22 cellular contexts compared by ENCODE assay signal in genomic region chr14:68881396-68881795, GRCh38.
A peak's percentile ranks its signal among the peaks of the same experiment; 100 is the strongest.
DNase-seq lines count a peak whose midpoint lies in the region; ATAC-seq and TF ChIP-seq lines count a peak whose summit lies in the region.
"Had no signal": no experiment of that assay in that cellular context is flagged by ENCODE, and none has a peak within 500 bp of the region (broad histone marks: within the 10 kb centered on the region; RNA-seq: fewer than 3 reads in every experiment).

No MANE protein-coding gene starts in this region.

- no peak for DNase-seq in stimulated activated naive CD8-positive, alpha-beta T cell treated with anti-CD3 and anti-CD28 coated beads, Interleukin-15, Interleukin-2, amounts not matched to agents 100 U/mL and 50 U/mL, for 24 hours
- DNase-seq in endodermal cell, result no peak
- DNase-seq in activated CD4-positive, alpha-beta T cell treated with anti-CD3 and anti-CD28 coated beads, Interleukin-2, amount 10 ng/mL, durations not matched to agents 24 days and 14 days, result no peak
- no peak for DNase-seq in Caco-2
- no peak for DNase-seq in NOMO-1 treated with dmso at 0.1 percent for 144 hours (lab: John Stamatoyannopoulos, UW; ENCODE audit: unreplicated experiment)
- DNase-seq: activated CD4-positive, alpha-beta T cell treated with anti-CD3 and anti-CD28 coated beads for 4 hours; activated CD8-positive, alpha-beta memory T cell treated with anti-CD3 and anti-CD28 coated beads, Interleukin-2, amount 10 ng/mL, durations not matched to agents 7 days and 5 days; C1 segment of cervical spinal cord; DMS 273 treated with DMSO at 0.1 percent for 48 hours; mucosa of descending colon; NCI-H1105 treated with DMSO at 0.1 percent for 48 hours; NCI-H2081 treated with DMSO at 0.1 percent for 48 hours; NCI-H446; small intestine; stimulated activated CD4-positive, alpha-beta T cell treated with anti-CD3 and anti-CD28 coated beads, Interleukin-4, amount 100 ng/mL, for 1 hour; stimulated activated naive CD4-positive, alpha-beta T cell treated with Interleukin-2 at 50 U/mL for 16 hours had no signal

- H3K27me3 ChIP-seq in endodermal cell (ENCODE audit: control insufficient read depth, insufficient read depth, low read length, poor library complexity, severe bottlenecking) (no peaks in the 10 kb centered on the region), neutrophil (no peaks in the 10 kb centered on the region), Caco-2 (replicated peaks; ENCODE audit: control insufficient read depth, insufficient read depth, low read length) (no peaks in the 10 kb centered on the region)
- H3K27me3 ChIP-seq: Peyer's patch had no signal

- H3K4me3 ChIP-seq in endodermal cell (ENCODE audit: low read length) (no peak overlapping the region), neutrophil (ENCODE audit: low read depth in 1 of 2, low read length in 1 of 2) (no peak overlapping the region), Caco-2 (ENCODE audit: low read depth, low read length) (no peak overlapping the region)
- H3K4me3 ChIP-seq: coronary artery, mucosa of descending colon, Peyer's patch had no signal

- no peaks in the 10 kb centered on the region for H3K4me1 Mint-ChIP-seq in stimulated activated naive CD8-positive, alpha-beta T cell treated with anti-CD3 and anti-CD28 coated beads, Interleukin-15, Interleukin-2, amounts not matched to agents 100 ng/mL and 50 ng/mL, for 24 hours (ENCODE audit: low read depth)
- H3K4me1 Mint-ChIP-seq in endodermal cell (no peaks in the 10 kb centered on the region), Caco-2 (ENCODE audit: low read depth, unreplicated experiment) (peaks cover 7% of the 10 kb centered on the region)
- H3K4me1 Mint-ChIP-seq in activated CD4-positive, alpha-beta T cell treated with anti-CD3 and anti-CD28 coated beads, Interleukin-2, amount 10 ng/mL, durations not matched to agents 24 days and 14 days, result no peaks in the 10 kb centered on the region
- H3K4me1 Mint-ChIP-seq: activated CD8-positive, alpha-beta memory T cell treated with anti-CD3 and anti-CD28 coated beads, Interleukin-2, amount 10 ng/mL, durations not matched to agents 7 days and 5 days; IgD-negative memory B cell had no signal

- H3K36me3 ChIP-seq in endodermal cell (ENCODE audit: control insufficient read depth, insufficient read depth, low read length), result peaks cover 94% of the 10 kb centered on the region
- peaks cover 100% of the 10 kb centered on the region for H3K36me3 ChIP-seq in neutrophil
- peaks cover 8% of the 10 kb centered on the region for H3K36me3 ChIP-seq in Caco-2 (ENCODE audit: control insufficient read depth, insufficient read depth, low read length)

- intact Hi-C loops in activated CD4-positive, alpha-beta T cell treated with anti-CD3 and anti-CD28 coated beads, Interleukin-2, amount 10 ng/mL, durations not matched to agents 24 days and 14 days (cut with micrococcal nuclease), result no loop called here
- intact Hi-C loops in Caco-2 (cut with micrococcal nuclease; ENCODE audit: unreplicated experiment), result no loop called here

- 90 to 95% methylated on average over 1 to 2 of the region's 2 CpGs for WGBS in endodermal cell (ENCODE audit: insufficient coverage in 1 of 2, insufficient read length in 1 of 2), 2 experiments

- TF ChIP-seq CTCF in endodermal cell (conservative IDR thresholded peaks at IDR 0.05) (no peak), neutrophil (IDR thresholded peaks at IDR 0.05) (no peak), Caco-2 (IDR thresholded peaks at IDR 0.05; ENCODE audit: insufficient read depth in 1 of 2, low read depth in 1 of 2, low read length in 1 of 2, severe bottlenecking in 1 of 2, unreplicated experiment in 1 of 2) (no peak)

- BruUV-seq in Caco-2 (replicated peaks; lab: Mats Ljungman, UMichigan), result no TSS peak

- H3K27ac Mint-ChIP-seq in stimulated activated naive CD8-positive, alpha-beta T cell treated with anti-CD3 and anti-CD28 coated beads, Interleukin-15, Interleukin-2, amounts not matched to agents 100 ng/mL and 50 ng/mL, for 24 hours, result peak overlapping the region; percentile 50
- H3K27ac Mint-ChIP-seq in endodermal cell (peak overlapping the region; percentile 46), Caco-2 (ENCODE audit: unreplicated experiment) (no peak overlapping the region)
- H3K27ac Mint-ChIP-seq in activated CD4-positive, alpha-beta T cell treated with anti-CD3 and anti-CD28 coated beads, Interleukin-2, amount 10 ng/mL, durations not matched to agents 24 days and 14 days, result no peak overlapping the region
- H3K27ac Mint-ChIP-seq: activated CD8-positive, alpha-beta memory T cell treated with anti-CD3 and anti-CD28 coated beads, Interleukin-2, amount 10 ng/mL, durations not matched to agents 7 days and 5 days; IgD-negative memory B cell; T-helper 1 cell treated with Interleukin-12 subunit alpha and Interleukin-12 subunit beta and Interleukin-4 antibody, amounts not matched to agents 30 μg/mL and 1 μg/mL, for 36 hours had no signal

- POLR2A ChIA-PET in Caco-2 (lab: Charles Lee), result no interaction called here

- H3K36me3 Mint-ChIP-seq in stimulated activated naive CD8-positive, alpha-beta T cell treated with anti-CD3 and anti-CD28 coated beads, Interleukin-15, Interleukin-2, amounts not matched to agents 100 ng/mL and 50 ng/mL, for 24 hours (ENCODE audit: low read depth), result peaks cover 47% of the 10 kb centered on the region
- H3K36me3 Mint-ChIP-seq in endodermal cell (ENCODE audit: low read depth) (peaks cover 80% of the 10 kb centered on the region), Caco-2 (ENCODE audit: insufficient read depth, unreplicated experiment) (peaks cover 76% of the 10 kb centered on the region)
- H3K36me3 Mint-ChIP-seq in activated CD4-positive, alpha-beta T cell treated with anti-CD3 and anti-CD28 coated beads, Interleukin-2, amount 10 ng/mL, durations not matched to agents 24 days and 14 days (ENCODE audit: low read depth), result peaks cover 17% of the 10 kb centered on the region

- H3K9me3 ChIP-seq in endodermal cell (ENCODE audit: control insufficient read depth, low read length) (no peaks in the 10 kb centered on the region), neutrophil (no peaks in the 10 kb centered on the region), Caco-2 (no peaks in the 10 kb centered on the region)
- H3K9me3 ChIP-seq: mucosa of descending colon, Peyer's patch had no signal

- ATAC-seq in stimulated activated naive CD8-positive, alpha-beta T cell treated with anti-CD3 and anti-CD28 coated beads, Interleukin-15, Interleukin-2, amounts not matched to agents 100 U/mL and 50 U/mL, for 24 hours, result no peak
- ATAC-seq: activated CD8-positive, alpha-beta memory T cell treated with anti-CD3 and anti-CD28 coated beads, Interleukin-2, amount 10 ng/mL, durations not matched to agents 7 days and 5 days; mucosa of descending colon had no signal

- H3K4me3 Mint-ChIP-seq in stimulated activated naive CD8-positive, alpha-beta T cell treated with anti-CD3 and anti-CD28 coated beads, Interleukin-15, Interleukin-2, amounts not matched to agents 100 ng/mL and 50 ng/mL, for 24 hours, result no peak overlapping the region
- H3K4me3 Mint-ChIP-seq in endodermal cell (no peak overlapping the region), Caco-2 (ENCODE audit: unreplicated experiment) (no peak overlapping the region)
- H3K4me3 Mint-ChIP-seq in activated CD4-positive, alpha-beta T cell treated with anti-CD3 and anti-CD28 coated beads, Interleukin-2, amount 10 ng/mL, durations not matched to agents 24 days and 14 days, result no peak overlapping the region
- H3K4me3 Mint-ChIP-seq: activated CD8-positive, alpha-beta memory T cell treated with anti-CD3 and anti-CD28 coated beads, Interleukin-2, amount 10 ng/mL, durations not matched to agents 7 days and 5 days; IgD-negative memory B cell; T-helper 1 cell treated with Interleukin-12 subunit alpha and Interleukin-12 subunit beta and Interleukin-4 antibody, amounts not matched to agents 30 μg/mL and 1 μg/mL, for 36 hours had no signal

- H3K9ac ChIP-seq in endodermal cell (ENCODE audit: extremely low read depth, low read length, poor library complexity, severe bottlenecking), result no peak overlapping the region

- H3K27ac ChIP-seq in endodermal cell (ENCODE audit: low read depth, low read length) (no peak overlapping the region), neutrophil (peak overlapping the region; percentile 26)
- H3K27ac ChIP-seq: Peyer's patch had no signal

- no peaks in the 10 kb centered on the region for H3K4me1 ChIP-seq in endodermal cell (ENCODE audit: control insufficient read depth, insufficient read depth, low read length)
- no peaks in the 10 kb centered on the region for H3K4me1 ChIP-seq in neutrophil (ENCODE audit: control insufficient read depth in 1 of 2, insufficient read depth in 1 of 2, low read depth in 1 of 2, low read length in 1 of 2)
- no peaks in the 10 kb centered on the region for H3K4me1 ChIP-seq in Caco-2
- H3K4me1 ChIP-seq: Peyer's patch had no signal

- H3K9me3 Mint-ChIP-seq in stimulated activated naive CD8-positive, alpha-beta T cell treated with anti-CD3 and anti-CD28 coated beads, Interleukin-15, Interleukin-2, amounts not matched to agents 100 ng/mL and 50 ng/mL, for 24 hours, result no peaks in the 10 kb centered on the region
- no peaks in the 10 kb centered on the region for H3K9me3 Mint-ChIP-seq in endodermal cell
- H3K9me3 Mint-ChIP-seq in activated CD4-positive, alpha-beta T cell treated with anti-CD3 and anti-CD28 coated beads, Interleukin-2, amount 10 ng/mL, durations not matched to agents 24 days and 14 days, result no peaks in the 10 kb centered on the region
- no peaks in the 10 kb centered on the region for H3K9me3 Mint-ChIP-seq in Caco-2 (ENCODE audit: unreplicated experiment)
- H3K9me3 Mint-ChIP-seq: T-helper 1 cell treated with Interleukin-12 subunit alpha and Interleukin-12 subunit beta and Interleukin-4 antibody, amounts not matched to agents 30 μg/mL and 1 μg/mL, for 36 hours had no signal

- CTCF ChIA-PET in Caco-2 (lab: Charles Lee), result no interaction called here

- no peaks in the 10 kb centered on the region for H3K27me3 Mint-ChIP-seq in stimulated activated naive CD8-positive, alpha-beta T cell treated with anti-CD3 and anti-CD28 coated beads, Interleukin-15, Interleukin-2, amounts not matched to agents 100 ng/mL and 50 ng/mL, for 24 hours
- H3K27me3 Mint-ChIP-seq in endodermal cell (ENCODE audit: insufficient read depth), result no peaks in the 10 kb centered on the region
- no peaks in the 10 kb centered on the region for H3K27me3 Mint-ChIP-seq in activated CD4-positive, alpha-beta T cell treated with anti-CD3 and anti-CD28 coated beads, Interleukin-2, amount 10 ng/mL, durations not matched to agents 24 days and 14 days
- H3K27me3 Mint-ChIP-seq in Caco-2 (ENCODE audit: insufficient read depth, unreplicated experiment), result no peaks in the 10 kb centered on the region
- H3K27me3 Mint-ChIP-seq: activated CD8-positive, alpha-beta memory T cell treated with anti-CD3 and anti-CD28 coated beads, Interleukin-2, amount 10 ng/mL, durations not matched to agents 7 days and 5 days; IgD-negative memory B cell had no signal

Comparison
In these comparisons a context has a peak if more than half of its experiments do, and no peak if none do; other contexts are left out.
1. H3K27ac Mint-ChIP-seq: peak in stimulated activated naive CD8-positive, alpha-beta T cell treated with anti-CD3 and anti-CD28 coated beads, Interleukin-15, Interleukin-2, amounts not matched to agents 100 ng/mL and 50 ng/mL, for 24 hours (single experiment) and endodermal cell (single experiment); none in activated CD4-positive, alpha-beta T cell treated with anti-CD3 and anti-CD28 coated beads, Interleukin-2, amount 10 ng/mL, durations not matched to agents 24 days and 14 days (single experiment) and Caco-2 (single experiment).